11 cellular contexts compared by ENCODE assay signal in genomic region chr1:165854101-165854845, GRCh38. TPM values are rescaled to one million over a fixed set of nuclear protein-coding genes. Genes with fewer than 3 reads are reported as not detected.
DNase-seq lines count a peak whose midpoint lies in the region; ATAC-seq and TF ChIP-seq lines count a peak whose summit lies in the region.
"Had no signal": no experiment of that assay in that cellular context is flagged by ENCODE, and none has a peak within 500 bp of the region (broad histone marks: within the 10 kb centered on the region; RNA-seq: fewer than 3 reads in every experiment).

No MANE protein-coding gene starts in this region.

- WGBS in ovary, 3 donors: 77 to 84% (median 81%) methylated on average over 7 of the region's 7 CpGs

- H3K36me3 Mint-ChIP-seq in CD4-positive, alpha-beta memory T cell: no peaks in the 10 kb centered on the region
- H3K36me3 Mint-ChIP-seq: IgD-negative memory B cell had no signal

- POLR2A ChIA-PET in CD4-positive, alpha-beta memory T cell (lab: Charles Lee; ENCODE audit: partially characterized antibody): no interaction called here

- no peak for DNase-seq in Right ventricle myocardium superior
- no peak for DNase-seq in left ventricle myocardium inferior
- DNase-seq in SJCRH30: peak; percentile 18 to 21
- peak; percentile 66 to 82 for DNase-seq in foreskin keratinocyte
- no peak for DNase-seq in NCI-H446 (lab: John Stamatoyannopoulos, UW)
- DNase-seq in NCI-H2107 treated with DMSO at 0.1 percent for 48 hours (lab: John Stamatoyannopoulos, UW; ENCODE audit: unreplicated experiment): no peak
- no peak for DNase-seq in ovary
- no peak for DNase-seq in CD4-positive, alpha-beta memory T cell
- DNase-seq: activated naive CD4-positive, alpha-beta T cell; sigmoid colon had no signal

- H3K4me1 Mint-ChIP-seq in CD4-positive, alpha-beta memory T cell: peaks cover 10 to 24% (median 14%) of the 10 kb centered on the region in 4 donors

- TF ChIP-seq CTCF in left ventricle myocardium inferior (IDR thresholded peaks at IDR 0.05; ENCODE audit: borderline replicate concordance) (no peak), foreskin keratinocyte (conservative IDR thresholded peaks at IDR 0.05) (no peak), ovary (IDR thresholded peaks at IDR 0.05) (no peak)

- peak overlapping the region in 1 of 7 donors; percentile 2 for H3K27ac Mint-ChIP-seq in CD4-positive, alpha-beta memory T cell
- H3K27ac Mint-ChIP-seq: IgD-negative memory B cell had no signal

- no peak overlapping the region for H3K4me3 ChIP-seq in left ventricle myocardium inferior
- H3K4me3 ChIP-seq in SJCRH30: no peak overlapping the region
- no peak overlapping the region for H3K4me3 ChIP-seq in ovary
- H3K4me3 ChIP-seq in CD4-positive, alpha-beta memory T cell (ENCODE audit: low read length in 2 of 2): no peak overlapping the region
- H3K4me3 ChIP-seq: sigmoid colon had no signal

- H3K27ac ChIP-seq in left ventricle myocardium inferior (replicated peaks) (no peak overlapping the region), SJCRH30 (peak overlapping the region; percentile 44; the same call in 1 of the 2 replicates), foreskin keratinocyte (no peak overlapping the region), ovary (no peak overlapping the region)
- H3K27ac ChIP-seq in CD4-positive, alpha-beta memory T cell (ENCODE audit: low read depth, low read length): no peak overlapping the region
- H3K27ac ChIP-seq: sigmoid colon had no signal

- no peak for TF ChIP-seq POLR2A in ovary (IDR thresholded peaks at IDR 0.05)

- H3K4me1 ChIP-seq in left ventricle myocardium inferior (peaks cover 60% of the 10 kb centered on the region), SJCRH30 (peaks cover 48% of the 10 kb centered on the region), foreskin keratinocyte (peaks cover 44% of the 10 kb centered on the region), ovary (ENCODE audit: insufficient read depth) (no peaks in the 10 kb centered on the region)
- peaks cover 9% of the 10 kb centered on the region for H3K4me1 ChIP-seq in CD4-positive, alpha-beta memory T cell (ENCODE audit: insufficient read depth, low read length)

- TF ChIP-seq EP300 in ovary (IDR thresholded peaks at IDR 0.05): no peak

- CTCF ChIA-PET in CD4-positive, alpha-beta memory T cell (lab: Charles Lee; ENCODE audit: partially characterized antibody): interaction anchor here (1.1 kb wide), 1 partner anchor 36 kb away, joined by 3 read pairs; no protein-coding TSS in a partner anchor

- no peaks in the 10 kb centered on the region for H3K27me3 Mint-ChIP-seq in CD4-positive, alpha-beta memory T cell
- H3K27me3 Mint-ChIP-seq: IgD-negative memory B cell had no signal

- H3K36me3 ChIP-seq in left ventricle myocardium inferior: no peaks in the 10 kb centered on the region
- H3K36me3 ChIP-seq in SJCRH30: no peaks in the 10 kb centered on the region
- no peaks in the 10 kb centered on the region for H3K36me3 ChIP-seq in ovary
- H3K36me3 ChIP-seq in CD4-positive, alpha-beta memory T cell (ENCODE audit: insufficient read depth, low read length): no peaks in the 10 kb centered on the region
- H3K36me3 ChIP-seq: sigmoid colon had no signal

- H3K9me3 ChIP-seq in left ventricle myocardium inferior (replicated peaks): no peaks in the 10 kb centered on the region
- no peaks in the 10 kb centered on the region for H3K9me3 ChIP-seq in SJCRH30 (replicated peaks)
- no peaks in the 10 kb centered on the region for H3K9me3 ChIP-seq in ovary
- no peaks in the 10 kb centered on the region for H3K9me3 ChIP-seq in CD4-positive, alpha-beta memory T cell (ENCODE audit: control insufficient read depth in 1 of 2, low read length in 2 of 2)
- H3K9me3 ChIP-seq: sigmoid colon had no signal

- H3K9me3 Mint-ChIP-seq in CD4-positive, alpha-beta memory T cell: no peaks in the 10 kb centered on the region

- peak overlapping the region in 1 of 8 donors; percentile 18 for H3K4me3 Mint-ChIP-seq in CD4-positive, alpha-beta memory T cell

- ATAC-seq in Right ventricle myocardium superior (ENCODE audit: poor library complexity) (peak; percentile 54), foreskin keratinocyte (peak; percentile 37)

- H3K27me3 ChIP-seq in left ventricle myocardium inferior (ENCODE audit: low read depth): no peaks in the 10 kb centered on the region
- H3K27me3 ChIP-seq in SJCRH30: no peaks in the 10 kb centered on the region
- H3K27me3 ChIP-seq in foreskin keratinocyte: no peaks in the 10 kb centered on the region
- no peaks in the 10 kb centered on the region for H3K27me3 ChIP-seq in ovary
- no peaks in the 10 kb centered on the region for H3K27me3 ChIP-seq in CD4-positive, alpha-beta memory T cell (ENCODE audit: insufficient read depth, low read length)
- H3K27me3 ChIP-seq: sigmoid colon had no signal

- intact Hi-C loops in Right ventricle myocardium superior (cut with DNase I): no loop called here
- intact Hi-C loops in left ventricle myocardium inferior (cut with micrococcal nuclease): no loop called here
- intact Hi-C loops in ovary (cut with DNase I): no loop called here
- intact Hi-C loops in CD4-positive, alpha-beta memory T cell (cut with micrococcal nuclease): no loop called here

RNA-seq across cellular contexts. Expression of gene UCK2, which starts 26.9 kb away (rescaled TPM):
- total RNA-seq in Right ventricle myocardium superior (6.2 TPM), left ventricle myocardium inferior (9.6 TPM), foreskin keratinocyte (84.9 and 92.2 TPM in 2 replicates), ovary (10 to 100 TPM; 13.2 to 22.7 (median 17.1) TPM)
- total RNA-seq in SJCRH30 (2014; rRNA removed; shearing (Covaris generic)): 84.2 and 85.0 TPM in 2 replicates
- polyA plus RNA-seq in foreskin keratinocyte (66.5 and 66.6 TPM in 2 replicates), ovary (10 to 100 TPM in 1 of 2 donors, 1 to 10 TPM in 1; 7.3 to 12.8 TPM)
- total RNA-seq in CD4-positive, alpha-beta memory T cell: 1 to 10 TPM; 2.1 to 2.7 TPM
- 1 to 10 TPM; 5.4 to 5.6 TPM for polyA plus RNA-seq in CD4-positive, alpha-beta memory T cell

Comparison
In these comparisons a context has a peak if more than half of its experiments do, and no peak if none do; other contexts are left out.
1. DNase-seq: peak in SJCRH30 (2 of 2) and foreskin keratinocyte (2 of 2); none in Right ventricle myocardium superior (single experiment), left ventricle myocardium inferior (single experiment), NCI-H446 (0 of 2), NCI-H2107 treated with DMSO at 0.1 percent for 48 hours (single experiment), ovary (0 of 5) and CD4-positive, alpha-beta memory T cell (0 of 5).